Comparison of ENCODE assay signal across 1 cellular context in the genomic region with DNA sequence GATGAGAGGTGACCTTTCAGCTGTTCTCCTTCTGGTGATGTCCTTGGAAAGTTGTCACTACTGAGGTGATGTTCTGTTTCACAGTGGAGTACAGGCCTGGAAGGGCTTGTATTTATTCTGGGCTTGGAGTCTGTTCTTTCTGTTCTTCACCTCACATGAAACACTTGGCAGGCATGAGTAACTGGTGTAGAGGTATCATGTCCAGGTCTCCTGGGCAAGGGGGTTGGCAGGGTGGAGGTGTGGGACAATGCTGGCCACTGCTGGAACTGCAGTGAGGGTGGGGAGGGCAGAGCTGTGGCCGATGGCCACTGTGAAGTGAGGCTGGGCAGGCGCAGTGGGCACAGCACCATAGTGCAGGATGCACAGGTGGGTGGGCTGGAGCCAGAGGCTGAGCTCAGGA.
TF ChIP-seq lines count a peak whose summit lies in the region.

No MANE protein-coding gene starts in this region.

TF ChIP-seq in HCT116, 20 proteins besides CTCF, POLR2A, EP300 and RAD21:
- TF ChIP-seq SP1 (IDR thresholded peaks at IDR 0.05; ENCODE audit: low read depth): no peak
- TF ChIP-seq, protein P1, sequence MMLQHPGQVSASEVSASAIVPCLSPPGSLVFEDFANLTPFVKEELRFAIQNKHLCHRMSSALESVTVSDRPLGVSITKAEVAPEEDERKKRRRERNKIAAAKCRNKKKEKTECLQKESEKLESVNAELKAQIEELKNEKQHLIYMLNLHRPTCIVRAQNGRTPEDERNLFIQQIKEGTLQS (IDR thresholded peaks at IDR 0.05): no peak
- no peak for TF ChIP-seq EZH2 (IDR thresholded peaks at IDR 0.05)
- no peak for TF ChIP-seq YY1 (IDR thresholded peaks at IDR 0.05; ENCODE audit: extremely low read depth, insufficient replicate concordance, low read depth, low read length)
- no peak for TF ChIP-seq SIN3A (IDR thresholded peaks at IDR 0.05; ENCODE audit: low read depth)
- TF ChIP-seq, protein P2, sequence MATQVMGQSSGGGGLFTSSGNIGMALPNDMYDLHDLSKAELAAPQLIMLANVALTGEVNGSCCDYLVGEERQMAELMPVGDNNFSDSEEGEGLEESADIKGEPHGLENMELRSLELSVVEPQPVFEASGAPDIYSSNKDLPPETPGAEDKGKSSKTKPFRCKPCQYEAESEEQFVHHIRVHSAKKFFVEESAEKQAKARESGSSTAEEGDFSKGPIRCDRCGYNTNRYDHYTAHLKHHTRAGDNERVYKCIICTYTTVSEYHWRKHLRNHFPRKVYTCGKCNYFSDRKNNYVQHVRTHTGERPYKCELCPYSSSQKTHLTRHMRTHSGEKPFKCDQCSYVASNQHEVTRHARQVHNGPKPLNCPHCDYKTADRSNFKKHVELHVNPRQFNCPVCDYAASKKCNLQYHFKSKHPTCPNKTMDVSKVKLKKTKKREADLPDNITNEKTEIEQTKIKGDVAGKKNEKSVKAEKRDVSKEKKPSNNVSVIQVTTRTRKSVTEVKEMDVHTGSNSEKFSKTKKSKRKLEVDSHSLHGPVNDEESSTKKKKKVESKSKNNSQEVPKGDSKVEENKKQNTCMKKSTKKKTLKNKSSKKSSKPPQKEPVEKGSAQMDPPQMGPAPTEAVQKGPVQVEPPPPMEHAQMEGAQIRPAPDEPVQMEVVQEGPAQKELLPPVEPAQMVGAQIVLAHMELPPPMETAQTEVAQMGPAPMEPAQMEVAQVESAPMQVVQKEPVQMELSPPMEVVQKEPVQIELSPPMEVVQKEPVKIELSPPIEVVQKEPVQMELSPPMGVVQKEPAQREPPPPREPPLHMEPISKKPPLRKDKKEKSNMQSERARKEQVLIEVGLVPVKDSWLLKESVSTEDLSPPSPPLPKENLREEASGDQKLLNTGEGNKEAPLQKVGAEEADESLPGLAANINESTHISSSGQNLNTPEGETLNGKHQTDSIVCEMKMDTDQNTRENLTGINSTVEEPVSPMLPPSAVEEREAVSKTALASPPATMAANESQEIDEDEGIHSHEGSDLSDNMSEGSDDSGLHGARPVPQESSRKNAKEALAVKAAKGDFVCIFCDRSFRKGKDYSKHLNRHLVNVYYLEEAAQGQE (IDR thresholded peaks at IDR 0.05; ENCODE audit: low read depth): no peak
